12 cellular contexts compared by ENCODE assay signal in genomic region chr20:54680439-54680838, GRCh38.
"Had no signal": no experiment of that assay in that cellular context is flagged by ENCODE, and none has a peak within 500 bp of the region (broad histone marks: within the 10 kb centered on the region; RNA-seq: fewer than 3 reads in every experiment).

No MANE protein-coding gene starts in this region.

- H3K27ac Mint-ChIP-seq: effector memory CD8-positive, alpha-beta T cell; naive thymus-derived CD4-positive, alpha-beta T cell; stimulated activated effector memory CD8-positive, alpha-beta T cell treated with anti-CD3 and anti-CD28 coated beads, Interleukin-12 subunit alpha, Interleukin-12 subunit beta, amount 100 ng/mL, for 72 hours had no signal

- H3K4me3 ChIP-seq: coronary artery, gastrocnemius medialis, stomach, thyroid gland, vagina had no signal

- H3K9me3 ChIP-seq: gastrocnemius medialis, stomach, thyroid gland, vagina had no signal

- H3K27ac ChIP-seq: coronary artery, gastrocnemius medialis, stomach, thyroid gland, vagina had no signal

- H3K36me3 ChIP-seq: gastrocnemius medialis, stomach, thyroid gland, vagina had no signal

- DNase-seq: effector memory CD8-positive, alpha-beta T cell; gastrocnemius medialis; kidney; stimulated activated naive CD4-positive, alpha-beta T cell treated with Interleukin-2 at 50 U/mL for 16 hours; stomach had no signal

- H3K36me3 Mint-ChIP-seq: naive thymus-derived CD4-positive, alpha-beta T cell; stimulated activated effector memory CD8-positive, alpha-beta T cell treated with anti-CD3 and anti-CD28 coated beads, Interleukin-12 subunit alpha, Interleukin-12 subunit beta, amount 100 ng/mL, for 72 hours had no signal

- FAIRE-seq: kidney had no signal

- H3K9me3 Mint-ChIP-seq: effector memory CD8-positive, alpha-beta T cell; naive thymus-derived CD4-positive, alpha-beta T cell; nephron; stimulated activated effector memory CD8-positive, alpha-beta T cell treated with anti-CD3 and anti-CD28 coated beads, Interleukin-12 subunit alpha, Interleukin-12 subunit beta, amount 100 ng/mL, for 72 hours had no signal

- H3K4me1 ChIP-seq: gastrocnemius medialis, thyroid gland had no signal

- H3K27me3 ChIP-seq: thyroid gland, vagina had no signal

- H3K4me1 Mint-ChIP-seq: naive thymus-derived CD4-positive, alpha-beta T cell; stimulated activated effector memory CD8-positive, alpha-beta T cell treated with anti-CD3 and anti-CD28 coated beads, Interleukin-12 subunit alpha, Interleukin-12 subunit beta, amount 100 ng/mL, for 72 hours had no signal

- H3K4me3 Mint-ChIP-seq: effector memory CD8-positive, alpha-beta T cell; naive thymus-derived CD4-positive, alpha-beta T cell; nephron; stimulated activated effector memory CD8-positive, alpha-beta T cell treated with anti-CD3 and anti-CD28 coated beads, Interleukin-12 subunit alpha, Interleukin-12 subunit beta, amount 100 ng/mL, for 72 hours had no signal

- ATAC-seq: effector memory CD8-positive, alpha-beta T cell; gastrocnemius medialis; naive thymus-derived CD4-positive, alpha-beta T cell; sciatic nerve; stimulated activated effector memory CD8-positive, alpha-beta T cell treated with anti-CD3 and anti-CD28 coated beads, Interleukin-12 subunit alpha, Interleukin-12 subunit beta, amount 100 ng/mL, for 72 hours had no signal
